1 cellular context compared by ENCODE assay signal in the genomic region with DNA sequence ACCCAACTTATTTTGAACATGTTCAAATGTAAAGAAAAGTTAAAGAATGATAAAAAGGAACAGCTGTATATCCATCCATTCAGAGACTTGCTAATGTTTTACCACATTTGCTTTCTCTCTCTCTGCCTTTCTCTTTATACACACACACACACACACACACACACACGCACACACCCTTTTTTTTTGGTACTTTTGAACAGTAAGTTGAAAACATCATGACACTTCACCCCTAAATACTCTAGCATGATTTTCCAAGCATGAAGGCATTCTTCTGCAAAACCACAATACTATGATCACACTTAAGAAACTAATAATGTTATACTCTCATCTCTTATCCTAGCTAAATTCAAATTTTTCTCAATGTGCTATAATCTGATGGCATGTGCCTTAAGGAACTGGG.
TF ChIP-seq lines count a peak whose summit lies in the region.

No MANE protein-coding gene starts in this region.

TF ChIP-seq in SK-N-SH, 30 proteins besides CTCF, POLR2A, EP300 and RAD21 (continued from another document):
- TF ChIP-seq, protein P1, sequence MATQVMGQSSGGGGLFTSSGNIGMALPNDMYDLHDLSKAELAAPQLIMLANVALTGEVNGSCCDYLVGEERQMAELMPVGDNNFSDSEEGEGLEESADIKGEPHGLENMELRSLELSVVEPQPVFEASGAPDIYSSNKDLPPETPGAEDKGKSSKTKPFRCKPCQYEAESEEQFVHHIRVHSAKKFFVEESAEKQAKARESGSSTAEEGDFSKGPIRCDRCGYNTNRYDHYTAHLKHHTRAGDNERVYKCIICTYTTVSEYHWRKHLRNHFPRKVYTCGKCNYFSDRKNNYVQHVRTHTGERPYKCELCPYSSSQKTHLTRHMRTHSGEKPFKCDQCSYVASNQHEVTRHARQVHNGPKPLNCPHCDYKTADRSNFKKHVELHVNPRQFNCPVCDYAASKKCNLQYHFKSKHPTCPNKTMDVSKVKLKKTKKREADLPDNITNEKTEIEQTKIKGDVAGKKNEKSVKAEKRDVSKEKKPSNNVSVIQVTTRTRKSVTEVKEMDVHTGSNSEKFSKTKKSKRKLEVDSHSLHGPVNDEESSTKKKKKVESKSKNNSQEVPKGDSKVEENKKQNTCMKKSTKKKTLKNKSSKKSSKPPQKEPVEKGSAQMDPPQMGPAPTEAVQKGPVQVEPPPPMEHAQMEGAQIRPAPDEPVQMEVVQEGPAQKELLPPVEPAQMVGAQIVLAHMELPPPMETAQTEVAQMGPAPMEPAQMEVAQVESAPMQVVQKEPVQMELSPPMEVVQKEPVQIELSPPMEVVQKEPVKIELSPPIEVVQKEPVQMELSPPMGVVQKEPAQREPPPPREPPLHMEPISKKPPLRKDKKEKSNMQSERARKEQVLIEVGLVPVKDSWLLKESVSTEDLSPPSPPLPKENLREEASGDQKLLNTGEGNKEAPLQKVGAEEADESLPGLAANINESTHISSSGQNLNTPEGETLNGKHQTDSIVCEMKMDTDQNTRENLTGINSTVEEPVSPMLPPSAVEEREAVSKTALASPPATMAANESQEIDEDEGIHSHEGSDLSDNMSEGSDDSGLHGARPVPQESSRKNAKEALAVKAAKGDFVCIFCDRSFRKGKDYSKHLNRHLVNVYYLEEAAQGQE (IDR thresholded peaks at IDR 0.05; ENCODE audit: low read depth, low read length) = no peak
- TF ChIP-seq TCF12 (IDR thresholded peaks at IDR 0.05) (no peak), RXRA (IDR thresholded peaks at IDR 0.05; ENCODE audit: borderline replicate concordance, low read depth) (no peak)
